In the genomic region with DNA sequence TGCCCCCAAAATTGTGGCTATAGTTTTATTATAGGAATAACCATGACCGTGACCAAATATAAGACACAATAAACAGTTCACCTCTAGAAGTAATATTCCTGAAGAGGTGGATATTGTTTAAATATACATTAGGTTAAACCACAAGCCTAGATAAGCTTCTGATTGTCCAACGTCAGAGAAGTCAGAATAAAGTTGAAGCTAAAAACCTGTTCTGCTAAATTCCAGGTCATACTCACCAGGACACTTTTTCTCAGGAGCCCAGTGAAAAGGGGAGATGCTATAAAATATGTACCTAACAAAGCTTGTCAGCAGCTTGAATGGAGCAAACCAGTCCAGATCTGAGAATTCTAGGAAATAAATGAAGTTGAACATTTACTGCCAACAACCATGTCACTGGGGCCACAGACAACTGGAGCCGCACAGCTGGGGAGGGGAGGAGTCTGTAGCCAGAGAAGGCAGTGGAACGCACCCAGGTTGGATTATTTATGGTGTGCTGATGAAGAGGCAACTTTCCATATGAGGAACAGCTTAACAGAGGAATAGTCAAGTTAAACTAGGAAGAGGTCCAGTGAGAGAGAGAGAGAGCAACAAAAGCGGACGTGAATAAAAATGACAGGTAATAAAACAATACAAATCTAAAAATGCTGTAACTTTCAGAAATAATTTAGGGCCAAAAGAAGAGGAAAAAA, we compare ENCODE assay signal across 30 cellular contexts.
DNase-seq lines count a peak whose midpoint lies in the region; ATAC-seq and TF ChIP-seq lines count a peak whose summit lies in the region.
"Had no signal": no experiment of that assay in that cellular context is flagged by ENCODE, and none has a peak within 500 bp of the region (broad histone marks: within the 10 kb centered on the region; RNA-seq: fewer than 3 reads in every experiment).

No MANE protein-coding gene starts in this region.

- H2BK5ac ChIP-seq in IMR-90 (ENCODE audit: low read depth, low read length, poor library complexity, severe bottlenecking): no peak overlapping the region

- H3K9ac ChIP-seq in IMR-90 (ENCODE audit: low read depth, low read length) (no peak overlapping the region), mammary epithelial cell (ENCODE audit: insufficient read depth, low read length) (no peak overlapping the region)

- no peak overlapping the region for H4K91ac ChIP-seq in IMR-90 (ENCODE audit: insufficient read depth, low read depth, low read length)

- peak in 1 of 4 donors; percentile 24 for TF ChIP-seq EP300 in sigmoid colon (IDR thresholded peaks at IDR 0.05)

- H3K9me3 Mint-ChIP-seq in activated T-cell treated with anti-CD3 and anti-CD28 coated beads, Interleukin-2, amount 50 U/mL, for 4 hours: no peaks in the 10 kb centered on the region
- H3K9me3 Mint-ChIP-seq: activated naive CD4-positive, alpha-beta T cell treated with anti-CD3 and anti-CD28 coated beads for 36 hours; activated T-helper 1 cell treated with anti-CD3 and anti-CD28 coated beads, Interleukin-12 subunit alpha, Interleukin-12 subunit beta, Interleukin-2, Interleukin-4 antibody, amounts not matched to agents 30 ng/mL and 10 ng/mL and 1 ng/mL, durations not matched to agents 14 hours and 24 hours and 36 hours; natural killer cell treated with Interleukin-12 subunit alpha and Interleukin-12 subunit beta and Interleukin-15 and Interleukin-18, amount 100 ng/mL, for 72 hours; stimulated activated effector memory CD8-positive, alpha-beta T cell treated with anti-CD3 and anti-CD28 coated beads, Interleukin-12 subunit alpha, Interleukin-12 subunit beta, amount 100 ng/mL, for 72 hours; T-cell had no signal

- H3K27me3 Mint-ChIP-seq in activated T-cell treated with anti-CD3 and anti-CD28 coated beads, Interleukin-2, amount 50 U/mL, for 4 hours (ENCODE audit: low read depth): no peaks in the 10 kb centered on the region
- H3K27me3 Mint-ChIP-seq: natural killer cell treated with Interleukin-12 subunit alpha and Interleukin-12 subunit beta and Interleukin-15 and Interleukin-18, amount 100 ng/mL, for 72 hours; T-cell had no signal

- BruUV-seq in IMR-90 (replicated peaks; lab: Mats Ljungman, UMichigan) (no TSS peak), mammary epithelial cell (replicated peaks; lab: Mats Ljungman, UMichigan) (no TSS peak)

- intact Hi-C loops in IMR-90 (cut with micrococcal nuclease): no loop called here
- intact Hi-C loops in sigmoid colon (cut with DNase I): no loop called here
- intact Hi-C loops in head of caudate nucleus (cut with DNase I): no loop called here
- intact Hi-C loops in mammary epithelial cell (cut with micrococcal nuclease): no loop called here

- no peak overlapping the region for H4K5ac ChIP-seq in IMR-90 (ENCODE audit: low read depth, low read length)

- TF ChIP-seq CTCF in AG10803 (conservative IDR thresholded peaks at IDR 0.05; ENCODE audit: low read length) (no peak), IMR-90 (conservative IDR thresholded peaks at IDR 0.05; ENCODE audit: low read depth, low read length) (no peak), fibroblast of the aortic adventitia (IDR thresholded peaks at IDR 0.05; ENCODE audit: insufficient read depth, low read length) (no peak), sigmoid colon (IDR thresholded peaks at IDR 0.05) (no peak), mammary epithelial cell (conservative IDR thresholded peaks at IDR 0.05 in 1 of 2, IDR thresholded peaks at IDR 0.05 in 1 of 2; ENCODE audit: extremely low read depth in 1 of 2, insufficient read depth in 1 of 2, low read depth in 1 of 2, low read length in 2 of 2) (no peak)

- no peak overlapping the region for H2AK5ac ChIP-seq in IMR-90 (ENCODE audit: low read depth, low read length)

- POLR2A ChIA-PET in IMR-90 (lab: Charles Lee; ENCODE audit: unreplicated experiment): interaction anchor here (0.6 kb wide), 1 partner anchor 35 kb away, joined by 3 read pairs; no protein-coding TSS in a partner anchor

- H2AFZ ChIP-seq in IMR-90 (replicated peaks; ENCODE audit: low read length, poor library complexity): no peak overlapping the region
- H2AFZ ChIP-seq in mammary epithelial cell (ENCODE audit: low read depth, low read length): no peak overlapping the region

- H3K36me3 ChIP-seq in IMR-90 (ENCODE audit: control insufficient read depth, insufficient read depth, low read length) (no peaks in the 10 kb centered on the region), sigmoid colon (peaks cover 0 to 6% (median 0%) of the 10 kb centered on the region in 4 donors), mammary epithelial cell (ENCODE audit: insufficient read depth, low read length) (no peaks in the 10 kb centered on the region)
- H3K36me3 ChIP-seq: ovary, Peyer's patch had no signal

- H3K4ac ChIP-seq in IMR-90 (ENCODE audit: low read depth, low read length): no peak overlapping the region

- no peaks in the 10 kb centered on the region for H3K4me1 Mint-ChIP-seq in activated T-cell treated with anti-CD3 and anti-CD28 coated beads, Interleukin-2, amount 50 U/mL, for 4 hours (ENCODE audit: low read depth)
- H3K4me1 Mint-ChIP-seq: stimulated activated effector memory CD8-positive, alpha-beta T cell treated with anti-CD3 and anti-CD28 coated beads, Interleukin-12 subunit alpha, Interleukin-12 subunit beta, amount 100 ng/mL, for 72 hours; T-cell had no signal

- no peak overlapping the region for H3K23ac ChIP-seq in IMR-90 (ENCODE audit: low read depth, low read length)

- H3K4me3 ChIP-seq in AG10803 (ENCODE audit: low read length) (no peak overlapping the region), IMR-90 (ENCODE audit: insufficient read depth, low read depth, low read length) (no peak overlapping the region), fibroblast of the aortic adventitia (ENCODE audit: low read depth, low read length) (no peak overlapping the region), sigmoid colon (no peak overlapping the region), mammary epithelial cell (replicated peaks in 1 of 3; ENCODE audit: insufficient read depth in 1 of 3, low read depth in 2 of 3, low read length in 3 of 3) (no peak overlapping the region)
- H3K4me3 ChIP-seq: ovary, Peyer's patch, testis had no signal

- in situ Hi-C loops in IMR-90 (cut with MboI; ENCODE audit: low sequenced_read_pairs) (no loop called here), mammary epithelial cell (cut with MboI; ENCODE audit: low sequenced_read_pairs in 2 of 2) (no loop called here)

- no peak overlapping the region for H3K27ac ChIP-seq in IMR-90 (ENCODE audit: insufficient read depth, low read length)
- peak overlapping the region in 3 of 4 donors; percentile 61 to 72 (median 69) for H3K27ac ChIP-seq in sigmoid colon
- no peak overlapping the region for H3K27ac ChIP-seq in mammary epithelial cell (ENCODE audit: insufficient read depth, low read depth, low read length)
- H3K27ac ChIP-seq: ovary, Peyer's patch, testis had no signal

- H3K27me3 ChIP-seq in IMR-90 (ENCODE audit: control insufficient read depth, insufficient read depth, low read length) (no peaks in the 10 kb centered on the region), sigmoid colon (no peaks in the 10 kb centered on the region), mammary epithelial cell (ENCODE audit: insufficient read depth, low read length) (no peaks in the 10 kb centered on the region)
- H3K27me3 ChIP-seq: ovary, Peyer's patch, testis had no signal

- H3K14ac ChIP-seq in IMR-90 (replicated peaks; ENCODE audit: low read depth, low read length): no peak overlapping the region

- no peak overlapping the region for H2BK20ac ChIP-seq in IMR-90 (ENCODE audit: low read depth, low read length)

- dilution Hi-C loops in IMR-90 (cut with HindIII; ENCODE audit: low sequenced_read_pairs, unreplicated experiment) (no loop called here), mammary epithelial cell (cut with HindIII; ENCODE audit: low sequenced_read_pairs) (no loop called here)

- H2BK15ac ChIP-seq in IMR-90 (ENCODE audit: low read depth, low read length): no peak overlapping the region

- H4K20me1 ChIP-seq in IMR-90 (ENCODE audit: insufficient read depth, low read length) (no peaks in the 10 kb centered on the region), mammary epithelial cell (ENCODE audit: insufficient read depth, low read length) (no peaks in the 10 kb centered on the region)

- WGBS in IMR-90 (ENCODE audit: extremely low coverage in 2 of 2, insufficient read length in 1 of 2), 2 experiments: no CpG with 5 or more reads among the region's 6 CpGs
- 49 to 56% methylated on average over 6 of the region's 6 CpGs for WGBS in sigmoid colon, 2 donors
- WGBS in mammary epithelial cell (ENCODE audit: low coverage, missing lambda C conversion rate): 72% methylated on average over 6 of the region's 6 CpGs

- H3K79me2 ChIP-seq in mammary epithelial cell (ENCODE audit: insufficient read depth, low read length): no peaks in the 10 kb centered on the region

- no peak overlapping the region for H4K8ac ChIP-seq in IMR-90 (ENCODE audit: low read depth in 2 of 2, low read length in 2 of 2)

- H3K4me2 ChIP-seq in IMR-90 (ENCODE audit: low read depth, low read length) (no peak overlapping the region), mammary epithelial cell (ENCODE audit: insufficient read depth, low read depth, low read length) (no peak overlapping the region)

- no peak overlapping the region for H2BK120ac ChIP-seq in IMR-90 (ENCODE audit: low read depth, low read length)

- H3K4me3 Mint-ChIP-seq in activated T-cell treated with anti-CD3 and anti-CD28 coated beads, Interleukin-2, amount 50 U/mL, for 4 hours: no peak overlapping the region
- H3K4me3 Mint-ChIP-seq: activated naive CD4-positive, alpha-beta T cell treated with anti-CD3 and anti-CD28 coated beads for 36 hours; activated T-helper 1 cell treated with anti-CD3 and anti-CD28 coated beads, Interleukin-12 subunit alpha, Interleukin-12 subunit beta, Interleukin-2, Interleukin-4 antibody, amounts not matched to agents 30 ng/mL and 10 ng/mL and 1 ng/mL, durations not matched to agents 14 hours and 24 hours and 36 hours; natural killer cell treated with Interleukin-12 subunit alpha and Interleukin-12 subunit beta and Interleukin-15 and Interleukin-18, amount 100 ng/mL, for 72 hours; stimulated activated effector memory CD8-positive, alpha-beta T cell treated with anti-CD3 and anti-CD28 coated beads, Interleukin-12 subunit alpha, Interleukin-12 subunit beta, amount 100 ng/mL, for 72 hours; T-cell had no signal

- no peaks in the 10 kb centered on the region for H3K9me1 ChIP-seq in IMR-90 (ENCODE audit: insufficient read depth, low read length)

- no peaks in the 10 kb centered on the region for H3K79me1 ChIP-seq in IMR-90 (ENCODE audit: low read depth in 1 of 2, low read length in 2 of 2)

- H2AK9ac ChIP-seq in IMR-90 (replicated peaks; ENCODE audit: low read depth, low read length, poor library complexity): no peak overlapping the region

- no peak for TF ChIP-seq RAD21 in IMR-90 (IDR thresholded peaks at IDR 0.05; ENCODE audit: low read length)

- DNase-seq in AG10803 (ENCODE audit: low read depth) (peak; percentile 61), IMR-90 (peak; percentile 31), fibroblast of the aortic adventitia (ENCODE audit: low read depth) (peak; percentile 51), sigmoid colon (peak; percentile 87), head of caudate nucleus (no peak), mammary epithelial cell (no peak), NCI-H1048 (lab: John Stamatoyannopoulos, UW) (no peak)
- DNase-seq in activated T-cell treated with anti-CD3 and anti-CD28 coated beads, Interleukin-2, amount 50 U/mL, for 4 hours: no peak
- DNase-seq: activated CD4-positive, alpha-beta T cell treated with anti-CD3 and anti-CD28 coated beads, Interleukin-2, amount 50 U/mL, for 4 hours; activated naive CD4-positive, alpha-beta T cell treated with anti-CD3 and anti-CD28 coated beads for 36 hours; DMS79 treated with DMSO at 0.1 percent for 48 hours; effector CD8-positive, alpha-beta T cell; foreskin fibroblast; GF-D8; HCEC 1CT; KG1; left colon; MM.1S; NCI-H1417; NCI-H2029 treated with DMSO at 0.1 percent for 48 hours; NCI-H526 treated with DMSO at 0.1 percent for 48 hours; ovary; Peyer's patch; retina; stimulated activated CD4-positive, alpha-beta T cell treated with anti-CD3 and anti-CD28 coated beads, Interleukin-4, amount 100 ng/mL, for 24 hours; T-cell; testis had no signal

- H3K56ac ChIP-seq in IMR-90 (ENCODE audit: extremely low read depth, insufficient read depth, low read length): no peak overlapping the region

- H3K36me3 Mint-ChIP-seq in activated T-cell treated with anti-CD3 and anti-CD28 coated beads, Interleukin-2, amount 50 U/mL, for 4 hours (ENCODE audit: insufficient read depth): no peaks in the 10 kb centered on the region
- H3K36me3 Mint-ChIP-seq: natural killer cell treated with Interleukin-12 subunit alpha and Interleukin-12 subunit beta and Interleukin-15 and Interleukin-18, amount 100 ng/mL, for 72 hours; stimulated activated effector memory CD8-positive, alpha-beta T cell treated with anti-CD3 and anti-CD28 coated beads, Interleukin-12 subunit alpha, Interleukin-12 subunit beta, amount 100 ng/mL, for 72 hours had no signal

- H3K4me1 ChIP-seq in IMR-90 (ENCODE audit: control insufficient read depth, insufficient read depth, low read length) (peaks cover 1% of the 10 kb centered on the region; the same call in 1 of the 2 replicates), sigmoid colon (peaks cover 0 to 41% (median 33%) of the 10 kb centered on the region in 4 donors), mammary epithelial cell (ENCODE audit: insufficient read depth, low read length) (no peaks in the 10 kb centered on the region)
- H3K4me1 ChIP-seq: Peyer's patch, testis had no signal

- CTCF ChIA-PET in IMR-90 (lab: Yijun Ruan, JAX): interaction anchor here (0.6 kb wide), 1 partner anchor 163 kb away, joined by 9 read pairs; no protein-coding TSS in a partner anchor
- CTCF ChIA-PET in mammary epithelial cell (lab: Charles Lee; ENCODE audit: low non-redundant PET): no interaction called here

- no peaks in the 10 kb centered on the region for H3K9me3 ChIP-seq in IMR-90 (ENCODE audit: control insufficient read depth, insufficient read depth, low read length)
- no peaks in the 10 kb centered on the region for H3K9me3 ChIP-seq in sigmoid colon
- no peaks in the 10 kb centered on the region for H3K9me3 ChIP-seq in mammary epithelial cell (replicated peaks; ENCODE audit: insufficient read depth, low read length)
- H3K9me3 ChIP-seq: ovary, Peyer's patch, testis had no signal

- no peak for ATAC-seq in IMR-90 (ENCODE audit: low read depth)
- no peak for ATAC-seq in activated T-cell treated with anti-CD3 and anti-CD28 coated beads, Interleukin-2, amount 50 U/mL, for 4 hours
- ATAC-seq: left colon; natural killer cell treated with Interleukin-12 subunit alpha and Interleukin-12 subunit beta and Interleukin-15 and Interleukin-18, amount 100 ng/mL, for 72 hours; stimulated activated effector memory CD8-positive, alpha-beta T cell treated with anti-CD3 and anti-CD28 coated beads, Interleukin-12 subunit alpha, Interleukin-12 subunit beta, amount 100 ng/mL, for 72 hours; T-cell had no signal

- no peak overlapping the region for H3K18ac ChIP-seq in IMR-90 (ENCODE audit: low read depth, low read length)

- TF ChIP-seq POLR2A in IMR-90 (IDR thresholded peaks at IDR 0.05; ENCODE audit: low read depth, low read length) (no peak), sigmoid colon (IDR thresholded peaks at IDR 0.05) (no peak)

Comparison
In these comparisons a context has a peak if more than half of its experiments do, and no peak if none do; other contexts are left out.
1. DNase-seq: peak in AG10803 (single experiment), IMR-90 (single experiment), fibroblast of the aortic adventitia (single experiment) and sigmoid colon (single experiment); none in head of caudate nucleus (0 of 42), mammary epithelial cell (single experiment), NCI-H1048 (single experiment) and activated T-cell treated with anti-CD3 and anti-CD28 coated beads, Interleukin-2, amount 50 U/mL, for 4 hours (single experiment).
2. H3K27ac ChIP-seq: peak in sigmoid colon (3 of 4); none in IMR-90 (single experiment) and mammary epithelial cell (single experiment).